8 cellular contexts compared by ENCODE assay signal in the genomic region with DNA sequence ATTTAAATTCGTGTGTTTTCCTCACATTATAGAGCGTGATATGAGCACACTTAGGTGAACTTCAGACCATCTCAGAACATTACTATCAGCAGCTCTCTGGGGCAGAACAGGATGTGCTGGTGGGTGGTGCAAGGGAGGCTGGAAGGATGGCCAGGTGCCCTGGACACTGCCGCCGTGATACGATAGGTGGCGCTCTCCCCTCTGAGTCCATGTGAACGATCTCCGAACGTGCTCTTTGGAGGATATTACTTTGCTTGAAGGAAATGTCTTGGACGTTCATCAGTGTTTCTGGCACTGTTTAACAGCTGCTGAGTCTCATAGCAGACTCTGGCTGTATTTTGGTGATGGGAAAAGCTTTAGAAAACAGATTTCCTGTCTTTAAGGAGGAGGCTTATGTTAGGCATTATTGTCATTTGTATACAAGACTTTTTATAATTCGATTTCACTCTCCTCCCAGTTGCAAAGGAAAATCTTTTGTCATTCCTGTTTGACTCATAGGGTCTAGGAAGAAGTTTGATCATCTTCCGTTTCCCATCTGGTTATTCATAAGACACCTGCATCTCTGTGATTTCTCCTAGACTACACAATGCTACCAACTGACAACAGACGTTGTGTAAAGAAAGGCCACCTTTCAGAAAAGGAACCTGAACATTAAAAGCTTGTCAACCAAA.
DNase-seq lines count a peak whose midpoint lies in the region; ATAC-seq and TF ChIP-seq lines count a peak whose summit lies in the region.

No MANE protein-coding gene starts in this region.

- H3K36me3 Mint-ChIP-seq in glutamatergic neuron (ENCODE audit: unreplicated experiment) (no peaks in the 10 kb centered on the region), progenitor cell of endocrine pancreas (ENCODE audit: insufficient read depth) (no peaks in the 10 kb centered on the region)

- H3K27ac Mint-ChIP-seq in glutamatergic neuron (ENCODE audit: unreplicated experiment): no peak overlapping the region
- H3K27ac Mint-ChIP-seq in progenitor cell of endocrine pancreas: no peak overlapping the region

- peak; percentile 71 for DNase-seq in Daoy (ENCODE audit: low read depth)
- DNase-seq in glutamatergic neuron: peak; percentile 85
- peak; percentile 40 for DNase-seq in progenitor cell of endocrine pancreas (ENCODE audit: low spot score, unreplicated experiment)
- no peak for DNase-seq in cerebellum (ENCODE audit: low spot score)
- DNase-seq in NCI-H128 (lab: John Stamatoyannopoulos, UW; ENCODE audit: unreplicated experiment): no peak

- H3K9me3 Mint-ChIP-seq in glutamatergic neuron (ENCODE audit: unreplicated experiment) (no peaks in the 10 kb centered on the region), progenitor cell of endocrine pancreas (ENCODE audit: low read depth) (no peaks in the 10 kb centered on the region)

- H3K27me3 Mint-ChIP-seq in glutamatergic neuron (ENCODE audit: unreplicated experiment) (no peaks in the 10 kb centered on the region), progenitor cell of endocrine pancreas (no peaks in the 10 kb centered on the region)

- H3K4me3 Mint-ChIP-seq in glutamatergic neuron (ENCODE audit: unreplicated experiment) (no peak overlapping the region), progenitor cell of endocrine pancreas (ENCODE audit: low read depth) (no peak overlapping the region)

- TF ChIP-seq CTCF in glutamatergic neuron (IDR thresholded peaks at IDR 0.05; ENCODE audit: partially characterized antibody, unreplicated experiment) (peak; percentile 93), progenitor cell of endocrine pancreas (IDR thresholded peaks at IDR 0.05; ENCODE audit: unreplicated experiment) (peak; percentile 86)

- ATAC-seq in GM19372 (IDR thresholded peaks at IDR 0.05; ENCODE audit: low read depth, unreplicated experiment) (peak; percentile 99), HG03342 (IDR thresholded peaks at IDR 0.05; ENCODE audit: unreplicated experiment) (peak; percentile 90), SK-N-SH treated with all-trans-retinoic acid at 6 μM for 48 hours (peak; percentile 46; the same call in 1 of the 3 replicates)

- H3K4me1 Mint-ChIP-seq in glutamatergic neuron (ENCODE audit: low read depth, unreplicated experiment) (no peaks in the 10 kb centered on the region), progenitor cell of endocrine pancreas (ENCODE audit: low read depth) (peaks cover 2% of the 10 kb centered on the region)

TF ChIP-seq in SK-N-SH treated with all-trans-retinoic acid at 6 μM for 48 hours, 23 proteins besides CTCF, POLR2A, EP300 and RAD21:
- TF ChIP-seq ESRRG (CRISPR knock-in tag; IDR thresholded peaks at IDR 0.05): no peak
- TF ChIP-seq, protein P1, sequence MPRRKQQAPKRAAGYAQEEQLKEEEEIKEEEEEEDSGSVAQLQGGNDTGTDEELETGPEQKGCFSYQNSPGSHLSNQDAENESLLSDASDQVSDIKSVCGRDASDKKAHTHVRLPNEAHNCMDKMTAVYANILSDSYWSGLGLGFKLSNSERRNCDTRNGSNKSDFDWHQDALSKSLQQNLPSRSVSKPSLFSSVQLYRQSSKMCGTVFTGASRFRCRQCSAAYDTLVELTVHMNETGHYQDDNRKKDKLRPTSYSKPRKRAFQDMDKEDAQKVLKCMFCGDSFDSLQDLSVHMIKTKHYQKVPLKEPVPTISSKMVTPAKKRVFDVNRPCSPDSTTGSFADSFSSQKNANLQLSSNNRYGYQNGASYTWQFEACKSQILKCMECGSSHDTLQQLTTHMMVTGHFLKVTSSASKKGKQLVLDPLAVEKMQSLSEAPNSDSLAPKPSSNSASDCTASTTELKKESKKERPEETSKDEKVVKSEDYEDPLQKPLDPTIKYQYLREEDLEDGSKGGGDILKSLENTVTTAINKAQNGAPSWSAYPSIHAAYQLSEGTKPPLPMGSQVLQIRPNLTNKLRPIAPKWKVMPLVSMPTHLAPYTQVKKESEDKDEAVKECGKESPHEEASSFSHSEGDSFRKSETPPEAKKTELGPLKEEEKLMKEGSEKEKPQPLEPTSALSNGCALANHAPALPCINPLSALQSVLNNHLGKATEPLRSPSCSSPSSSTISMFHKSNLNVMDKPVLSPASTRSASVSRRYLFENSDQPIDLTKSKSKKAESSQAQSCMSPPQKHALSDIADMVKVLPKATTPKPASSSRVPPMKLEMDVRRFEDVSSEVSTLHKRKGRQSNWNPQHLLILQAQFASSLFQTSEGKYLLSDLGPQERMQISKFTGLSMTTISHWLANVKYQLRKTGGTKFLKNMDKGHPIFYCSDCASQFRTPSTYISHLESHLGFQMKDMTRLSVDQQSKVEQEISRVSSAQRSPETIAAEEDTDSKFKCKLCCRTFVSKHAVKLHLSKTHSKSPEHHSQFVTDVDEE (CRISPR knock-in tag; IDR thresholded peaks at IDR 0.05): no peak
- TF ChIP-seq ZNF565 (CRISPR knock-in tag; conservative IDR thresholded peaks at IDR 0.05; ENCODE audit: low read depth): no peak
- TF ChIP-seq CSDC2 (CRISPR knock-in tag; IDR thresholded peaks at IDR 0.05): no peak
- TF ChIP-seq, protein P2, sequence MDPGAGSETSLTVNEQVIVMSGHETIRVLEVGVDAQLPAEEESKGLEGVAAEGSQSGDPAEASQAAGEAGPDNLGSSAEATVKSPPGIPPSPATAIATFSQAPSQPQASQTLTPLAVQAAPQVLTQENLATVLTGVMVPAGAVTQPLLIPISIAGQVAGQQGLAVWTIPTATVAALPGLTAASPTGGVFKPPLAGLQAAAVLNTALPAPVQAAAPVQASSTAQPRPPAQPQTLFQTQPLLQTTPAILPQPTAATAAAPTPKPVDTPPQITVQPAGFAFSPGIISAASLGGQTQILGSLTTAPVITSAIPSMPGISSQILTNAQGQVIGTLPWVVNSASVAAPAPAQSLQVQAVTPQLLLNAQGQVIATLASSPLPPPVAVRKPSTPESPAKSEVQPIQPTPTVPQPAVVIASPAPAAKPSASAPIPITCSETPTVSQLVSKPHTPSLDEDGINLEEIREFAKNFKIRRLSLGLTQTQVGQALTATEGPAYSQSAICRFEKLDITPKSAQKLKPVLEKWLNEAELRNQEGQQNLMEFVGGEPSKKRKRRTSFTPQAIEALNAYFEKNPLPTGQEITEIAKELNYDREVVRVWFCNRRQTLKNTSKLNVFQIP (CRISPR knock-in tag; IDR thresholded peaks at IDR 0.05; ENCODE audit: borderline replicate concordance, low read depth): no peak
- no peak for TF ChIP-seq PPARA (CRISPR knock-in tag; IDR thresholded peaks at IDR 0.05; ENCODE audit: borderline replicate concordance)
- no peak for TF ChIP-seq TCF4 (CRISPR knock-in tag; IDR thresholded peaks at IDR 0.05; ENCODE audit: borderline replicate concordance)
- no peak for TF ChIP-seq ARNTL (CRISPR knock-in tag; IDR thresholded peaks at IDR 0.05; ENCODE audit: borderline replicate concordance, low read depth)
- no peak for TF ChIP-seq ZNF8 (CRISPR knock-in tag; IDR thresholded peaks at IDR 0.05)
- TF ChIP-seq OSR1 (CRISPR knock-in tag; IDR thresholded peaks at IDR 0.05): no peak

Comparison
In these comparisons a context has a peak if more than half of its experiments do, and no peak if none do; other contexts are left out.
1. DNase-seq: peak in Daoy (single experiment), glutamatergic neuron (single experiment) and progenitor cell of endocrine pancreas (single experiment); none in cerebellum (single experiment) and NCI-H128 (single experiment).
2. ATAC-seq: peak in every context shown above with its lines; median percentile 99 in GM19372; 90 in HG03342; 46 in SK-N-SH treated with all-trans-retinoic acid at 6 μM for 48 hours.